In the genomic region with DNA sequence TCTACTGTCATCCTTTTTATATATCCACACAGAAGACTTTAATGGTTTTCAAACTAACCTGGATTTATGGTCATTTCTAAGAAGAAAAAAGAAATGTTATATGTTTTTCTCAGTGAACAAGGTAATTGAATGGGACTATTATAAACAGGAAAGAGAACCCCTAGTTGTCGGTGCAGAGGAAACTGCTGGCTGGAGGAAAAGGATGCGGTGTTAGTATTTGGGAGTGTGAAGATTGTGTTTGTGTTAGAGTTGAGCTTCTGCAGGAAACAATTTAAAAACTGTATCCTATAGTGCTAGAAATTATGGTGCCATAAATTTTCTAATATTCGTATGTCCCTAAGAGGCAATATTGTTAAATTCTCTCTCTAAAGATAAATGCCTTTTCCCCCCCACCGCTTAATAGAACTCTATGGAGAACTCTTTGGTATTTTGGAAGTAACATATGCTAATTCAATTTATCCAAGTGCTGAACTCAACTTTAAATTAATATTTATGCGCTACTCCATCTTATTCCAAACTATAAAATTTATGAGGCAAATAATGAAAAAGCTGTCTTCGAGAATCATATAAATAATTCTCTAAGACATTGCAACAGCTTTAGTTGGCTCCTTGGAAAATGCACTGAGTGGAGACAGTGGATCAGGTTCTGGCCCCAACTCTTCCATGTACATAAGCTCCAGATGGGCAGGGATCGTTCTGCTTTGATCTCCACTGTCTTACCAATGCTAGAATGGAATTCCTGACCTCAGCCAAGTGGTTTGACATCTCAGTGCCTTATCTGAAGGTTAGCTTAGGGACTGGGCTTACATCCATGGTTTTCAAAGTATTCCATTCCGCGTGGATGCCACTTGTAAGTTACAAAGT, we compare ENCODE assay signal across 1 cellular context.
TF ChIP-seq lines count a peak whose summit lies in the region.

No MANE protein-coding gene starts in this region.

TF ChIP-seq in H1, 55 proteins besides CTCF, POLR2A, EP300 and RAD21 (continued from another document):
- TF ChIP-seq HDAC2 (IDR thresholded peaks at IDR 0.05; ENCODE audit: borderline replicate concordance in 1 of 2, low read depth in 2 of 2, low read length in 2 of 2) (no peak), TCF12 (IDR thresholded peaks at IDR 0.05; ENCODE audit: low read depth, low read length) (no peak), EGR1 (IDR thresholded peaks at IDR 0.05; ENCODE audit: borderline replicate concordance, low read depth, low read length) (no peak), RNF2 (IDR thresholded peaks at IDR 0.05; ENCODE audit: borderline replicate concordance, low read depth, low read length, missing control alignments, poor library complexity, severe bottlenecking) (no peak), TBP (IDR thresholded peaks at IDR 0.05; ENCODE audit: low read depth, low read length) (no peak), KDM5A (IDR thresholded peaks at IDR 0.05; ENCODE audit: low read length) (no peak), CHD1 (IDR thresholded peaks at IDR 0.05; ENCODE audit: low read depth, low read length) (no peak), POU5F1 (IDR thresholded peaks at IDR 0.05; ENCODE audit: low read depth, low read length) (no peak), TAF1 (IDR thresholded peaks at IDR 0.05; ENCODE audit: low read depth, low read length) (no peak), PHF8 (conservative IDR thresholded peaks at IDR 0.05; ENCODE audit: low read depth, low read length) (no peak)
- TF ChIP-seq, protein P1, sequence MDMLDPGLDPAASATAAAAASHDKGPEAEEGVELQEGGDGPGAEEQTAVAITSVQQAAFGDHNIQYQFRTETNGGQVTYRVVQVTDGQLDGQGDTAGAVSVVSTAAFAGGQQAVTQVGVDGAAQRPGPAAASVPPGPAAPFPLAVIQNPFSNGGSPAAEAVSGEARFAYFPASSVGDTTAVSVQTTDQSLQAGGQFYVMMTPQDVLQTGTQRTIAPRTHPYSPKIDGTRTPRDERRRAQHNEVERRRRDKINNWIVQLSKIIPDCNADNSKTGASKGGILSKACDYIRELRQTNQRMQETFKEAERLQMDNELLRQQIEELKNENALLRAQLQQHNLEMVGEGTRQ (IDR thresholded peaks at IDR 0.05; ENCODE audit: low read length) = no peak
